In genomic region chr3:11085078-11085840, GRCh38 we compare ENCODE assay signal across 27 cellular contexts.
A peak's percentile ranks its signal among the peaks of the same experiment; 100 is the strongest.
DNase-seq lines count a peak whose midpoint lies in the region; ATAC-seq, FAIRE-seq and TF ChIP-seq lines count a peak whose summit lies in the region.
"Had no signal": no experiment of that assay in that cellular context is flagged by ENCODE, and none has a peak within 500 bp of the region (broad histone marks: within the 10 kb centered on the region; RNA-seq: fewer than 3 reads in every experiment).

No MANE protein-coding gene starts in this region.

- no peak for TF ChIP-seq RAD21 in A549 (conservative IDR thresholded peaks at IDR 0.05 in 1 of 2, IDR thresholded peaks at IDR 0.05 in 1 of 2)

- 0 out of 6 replicates have a peak overlapping the region, but pooled peaks of 1 of the 2 experiments have one; percentile 6 for H3K27ac ChIP-seq in A549
- H3K27ac ChIP-seq: colonic mucosa, psoas muscle, SJCRH30, vagina had no signal

- H3K4me3 Mint-ChIP-seq in natural killer cell (no peak overlapping the region), T-helper 17 cell (no peak overlapping the region)
- H3K4me3 Mint-ChIP-seq: activated naive CD8-positive, alpha-beta T cell; natural killer cell treated with Interleukin-12 subunit alpha and Interleukin-12 subunit beta and Interleukin-15 and Interleukin-18, amount 100 ng/mL, for 72 hours had no signal

- H3K27me3 Mint-ChIP-seq in natural killer cell (ENCODE audit: low read depth in 2 of 2) (peaks cover 0 to 3% of the 10 kb centered on the region in 2 donors), T-helper 17 cell (peaks cover 29% of the 10 kb centered on the region)
- H3K27me3 Mint-ChIP-seq: activated naive CD8-positive, alpha-beta T cell had no signal

- CTCF ChIA-PET in A549 (lab: Yijun Ruan, JAX), result interaction anchor here (1.0 to 2.8 kb wide), 3 partner anchors 9 to 70 kb away, joined by 3 to 11 read pairs (median 6); partner anchors contain the start of gene HRH1

- intact Hi-C loops in natural killer cell (cut with micrococcal nuclease), result no loop called here

- ATAC-seq in A549, result no peak
- no peak for ATAC-seq in GM18867 (IDR thresholded peaks at IDR 0.05; ENCODE audit: unreplicated experiment)
- ATAC-seq in natural killer cell, result no peak
- no peak for ATAC-seq in T-helper 17 cell
- ATAC-seq: natural killer cell treated with Interleukin-12 subunit alpha and Interleukin-12 subunit beta and Interleukin-15 and Interleukin-18, amount 100 ng/mL, for 72 hours had no signal

- DNase-seq in A549 (ENCODE audit: low read depth in 1 of 2, low spot score in 1 of 2) (no peak), GM04503 (ENCODE audit: low read depth) (peak; percentile 30), RPMI7951 (ENCODE audit: low read depth) (peak; percentile 23), foreskin fibroblast (peak; percentile 10 to 27), natural killer cell (no peak), SIG-M5 treated with dmso at 0.1 percent for 504 hours (lab: John Stamatoyannopoulos, UW; ENCODE audit: unreplicated experiment) (no peak), T-helper 17 cell (no peak)
- DNase-seq: activated T-cell treated with anti-CD3 and anti-CD28 coated beads, Interleukin-2, amount 50 U/mL, for 48 hours; colonic mucosa; DND-41; Karpas-422; kidney glomerular epithelial cell; mesendoderm; NCI-H1105; NCI-H526 treated with DMSO at 0.1 percent for 48 hours; psoas muscle; SJCRH30; stimulated activated CD4-positive, alpha-beta T cell treated with anti-CD3 and anti-CD28 coated beads, Interleukin-4, amount 100 ng/mL, for 4 hours had no signal

- no peaks in the 10 kb centered on the region for H3K9me3 Mint-ChIP-seq in natural killer cell
- H3K9me3 Mint-ChIP-seq: natural killer cell treated with Interleukin-12 subunit alpha and Interleukin-12 subunit beta and Interleukin-15 and Interleukin-18, amount 100 ng/mL, for 72 hours had no signal

- TF ChIP-seq CTCF in A549 (IDR thresholded peaks at IDR 0.05) (no peak), foreskin fibroblast (IDR thresholded peaks at IDR 0.05; ENCODE audit: low read depth, low read length) (no peak), natural killer cell (IDR thresholded peaks at IDR 0.05) (no peak)

- H3K36me3 Mint-ChIP-seq in natural killer cell, result no peaks in the 10 kb centered on the region
- H3K36me3 Mint-ChIP-seq in T-helper 17 cell (ENCODE audit: low read depth), result no peaks in the 10 kb centered on the region
- H3K36me3 Mint-ChIP-seq: activated naive CD8-positive, alpha-beta T cell; natural killer cell treated with Interleukin-12 subunit alpha and Interleukin-12 subunit beta and Interleukin-15 and Interleukin-18, amount 100 ng/mL, for 72 hours had no signal

- H3K4me2 ChIP-seq in A549, result 0 out of 3 replicates have a peak overlapping the region, but pooled peaks have one; percentile 13
- H3K4me2 ChIP-seq: smooth muscle cell had no signal

- H3K4me3 ChIP-seq in A549, result no peak overlapping the region
- H3K4me3 ChIP-seq in foreskin fibroblast (ENCODE audit: low read depth in 1 of 2, low read length in 2 of 2), result no peak overlapping the region
- H3K4me3 ChIP-seq: colonic mucosa, psoas muscle, SJCRH30, smooth muscle cell, vagina had no signal

- no peak for TF ChIP-seq EP300 in A549 (IDR thresholded peaks at IDR 0.05)

- TF ChIP-seq POLR2A in A549 (IDR thresholded peaks at IDR 0.05; ENCODE audit: low read length), result no peak

- H3K9me3 ChIP-seq in A549 (no peaks in the 10 kb centered on the region), T-helper 17 cell (ENCODE audit: control insufficient read depth, low read length, poor library complexity, severe bottlenecking) (no peaks in the 10 kb centered on the region)
- H3K9me3 ChIP-seq: colonic mucosa, psoas muscle, SJCRH30, vagina had no signal

- H3K4me1 ChIP-seq in A549, result peaks cover 20% of the 10 kb centered on the region
- H3K4me1 ChIP-seq: colonic mucosa, psoas muscle, SJCRH30, vagina had no signal

- POLR2A ChIA-PET in A549 (lab: Yijun Ruan, JAX), result interaction anchor here (0.6 kb wide), 1 partner anchor 51 kb away, joined by 3 read pairs; no protein-coding TSS in a partner anchor

- H3K4me1 Mint-ChIP-seq in natural killer cell, result no peaks in the 10 kb centered on the region
- H3K4me1 Mint-ChIP-seq in T-helper 17 cell, result peaks cover 2% of the 10 kb centered on the region

- 64% methylated on average over 10 of the region's 10 CpGs for WGBS in A549 (ENCODE audit: missing lambda C conversion rate)

- FAIRE-seq in A549 (lab: Jason Lieb, UNC), result no peak
- FAIRE-seq: endometrium, frontal cortex, GM18507, HTR-8/SVneo had no signal

- H3K27ac Mint-ChIP-seq in natural killer cell, result no peak overlapping the region
- H3K27ac Mint-ChIP-seq in T-helper 17 cell, result no peak overlapping the region
- H3K27ac Mint-ChIP-seq: activated naive CD8-positive, alpha-beta T cell; natural killer cell treated with Interleukin-12 subunit alpha and Interleukin-12 subunit beta and Interleukin-15 and Interleukin-18, amount 100 ng/mL, for 72 hours had no signal

TF ChIP-seq in A549, 52 proteins besides CTCF, POLR2A, EP300 and RAD21:
- TF ChIP-seq, protein P1, sequence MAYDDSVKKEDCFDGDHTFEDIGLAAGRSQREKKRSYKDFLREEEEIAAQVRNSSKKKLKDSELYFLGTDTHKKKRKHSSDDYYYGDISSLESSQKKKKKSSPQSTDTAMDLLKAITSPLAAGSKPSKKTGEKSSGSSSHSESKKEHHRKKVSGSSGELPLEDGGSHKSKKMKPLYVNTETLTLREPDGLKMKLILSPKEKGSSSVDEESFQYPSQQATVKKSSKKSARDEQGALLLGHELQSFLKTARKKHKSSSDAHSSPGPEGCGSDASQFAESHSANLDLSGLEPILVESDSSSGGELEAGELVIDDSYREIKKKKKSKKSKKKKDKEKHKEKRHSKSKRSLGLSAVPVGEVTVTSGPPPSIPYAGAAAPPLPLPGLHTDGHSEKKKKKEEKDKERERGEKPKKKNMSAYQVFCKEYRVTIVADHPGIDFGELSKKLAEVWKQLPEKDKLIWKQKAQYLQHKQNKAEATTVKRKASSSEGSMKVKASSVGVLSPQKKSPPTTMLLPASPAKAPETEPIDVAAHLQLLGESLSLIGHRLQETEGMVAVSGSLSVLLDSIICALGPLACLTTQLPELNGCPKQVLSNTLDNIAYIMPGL (CRISPR knock-in tag; IDR thresholded peaks at IDR 0.05; ENCODE audit: borderline replicate concordance), result no peak
- no peak for TF ChIP-seq NPAS2 (CRISPR knock-in tag; IDR thresholded peaks at IDR 0.05; ENCODE audit: borderline replicate concordance)
- TF ChIP-seq, protein P2, sequence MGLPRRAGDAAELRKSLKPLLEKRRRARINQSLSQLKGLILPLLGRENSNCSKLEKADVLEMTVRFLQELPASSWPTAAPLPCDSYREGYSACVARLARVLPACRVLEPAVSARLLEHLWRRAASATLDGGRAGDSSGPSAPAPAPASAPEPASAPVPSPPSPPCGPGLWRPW (IDR thresholded peaks at IDR 0.05), result no peak
- no peak for TF ChIP-seq ZFP36 (IDR thresholded peaks at IDR 0.05; ENCODE audit: borderline replicate concordance, partially characterized antibody)
- TF ChIP-seq USF2 (IDR thresholded peaks at IDR 0.05), result no peak
- no peak for TF ChIP-seq EHMT2 (IDR thresholded peaks at IDR 0.05; ENCODE audit: low read depth)
- no peak for TF ChIP-seq POLR2AphosphoS2 (conservative IDR thresholded peaks at IDR 0.05; ENCODE audit: low read length)
- TF ChIP-seq FOSB (CRISPR knock-in tag; IDR thresholded peaks at IDR 0.05), result no peak
- TF ChIP-seq KDM5A (IDR thresholded peaks at IDR 0.05), result no peak
- no peak for TF ChIP-seq BCL3 (IDR thresholded peaks at IDR 0.05)
- TF ChIP-seq HOXA7 (CRISPR knock-in tag; IDR thresholded peaks at IDR 0.05), result no peak
- TF ChIP-seq EHF (CRISPR knock-in tag; IDR thresholded peaks at IDR 0.05), result no peak
- TF ChIP-seq PBX3 (IDR thresholded peaks at IDR 0.05), result no peak
- TF ChIP-seq ZNF302 (CRISPR knock-in tag; IDR thresholded peaks at IDR 0.05), result no peak
- TF ChIP-seq MAX (IDR thresholded peaks at IDR 0.05), result no peak
- TF ChIP-seq MAZ (IDR thresholded peaks at IDR 0.05; ENCODE audit: borderline replicate concordance, low read depth, low read length), result no peak
- no peak for TF ChIP-seq BHLHE40 (IDR thresholded peaks at IDR 0.05; ENCODE audit: low read depth, low read length)
- TF ChIP-seq ZC3H11A (IDR thresholded peaks at IDR 0.05), result no peak
- TF ChIP-seq RARB (CRISPR knock-in tag; IDR thresholded peaks at IDR 0.05), result no peak

Comparison
In these comparisons a context has a peak if more than half of its experiments do, and no peak if none do; other contexts are left out.
1. DNase-seq: peak in GM04503 (single experiment), RPMI7951 (single experiment) and foreskin fibroblast (2 of 2); none in A549 (0 of 2), natural killer cell (single experiment), SIG-M5 treated with dmso at 0.1 percent for 504 hours (single experiment) and T-helper 17 cell (0 of 3).